In genomic region chr9:91421987-91422765, GRCh38 we compare ENCODE assay signal across 8 cellular contexts. TPM values are rescaled to one million over a fixed set of nuclear protein-coding genes. Genes with fewer than 3 reads are reported as not detected.
DNase-seq lines count a peak whose midpoint lies in the region; ATAC-seq and TF ChIP-seq lines count a peak whose summit lies in the region.

No MANE protein-coding gene starts in this region.

- H3K4me3 ChIP-seq in parathyroid adenoma (ENCODE audit: low read depth, low read length), result peak overlapping the region; percentile 88

- no peak for ATAC-seq in WTC11
- ATAC-seq in foreskin keratinocyte, result no peak
- ATAC-seq in GM18858 (IDR thresholded peaks at IDR 0.05; ENCODE audit: unreplicated experiment), result no peak
- no peak for ATAC-seq in HG02610 (IDR thresholded peaks at IDR 0.05; ENCODE audit: unreplicated experiment)

- H3K27me3 ChIP-seq in foreskin keratinocyte, result no peaks in the 10 kb centered on the region
- H3K27me3 ChIP-seq in parathyroid adenoma (ENCODE audit: control insufficient read depth, insufficient read depth, low read length), result no peaks in the 10 kb centered on the region

- peak overlapping the region; percentile 95 for H3K4me3 Mint-ChIP-seq in activated naive CD4-positive, alpha-beta T cell treated with anti-CD3 and anti-CD28 coated beads, Interleukin-2, amount 50 U/mL, for 24 hours
- H3K4me3 Mint-ChIP-seq in WTC11, result peak overlapping the region; percentile 99

- H3K9me3 ChIP-seq in parathyroid adenoma (ENCODE audit: control insufficient read depth, low read length), result no peaks in the 10 kb centered on the region

- POLR2A ChIA-PET in WTC11 (lab: Charles Lee), result no interaction called here

- H3K4me1 ChIP-seq in foreskin keratinocyte (peaks cover 17% of the 10 kb centered on the region), parathyroid adenoma (peaks cover 2% of the 10 kb centered on the region)

- H3K27ac ChIP-seq in foreskin keratinocyte, result peak overlapping the region; percentile 85
- H3K27ac ChIP-seq in parathyroid adenoma, result peak overlapping the region; percentile 72

- peak overlapping the region; percentile 96 for H3K4me2 ChIP-seq in parathyroid adenoma (ENCODE audit: low read length)

- H3K4me1 Mint-ChIP-seq in activated naive CD4-positive, alpha-beta T cell treated with anti-CD3 and anti-CD28 coated beads, Interleukin-2, amount 50 U/mL, for 24 hours, result peaks cover 50% of the 10 kb centered on the region
- peaks cover 42% of the 10 kb centered on the region for H3K4me1 Mint-ChIP-seq in WTC11

- no peak overlapping the region for H3K9ac ChIP-seq in parathyroid adenoma

- peaks cover 14% of the 10 kb centered on the region for H3K27me3 Mint-ChIP-seq in activated naive CD4-positive, alpha-beta T cell treated with anti-CD3 and anti-CD28 coated beads, Interleukin-2, amount 50 U/mL, for 24 hours
- H3K27me3 Mint-ChIP-seq in WTC11 (ENCODE audit: low read depth), result peaks cover 52% of the 10 kb centered on the region

- CTCF ChIA-PET in WTC11 (lab: Charles Lee), result interaction anchor here (0.7 kb wide), 2 partner anchors 45 to 179 kb away, joined by 3 to 4 read pairs; no protein-coding TSS in a partner anchor

- DNase-seq in activated naive CD4-positive, alpha-beta T cell treated with anti-CD3 and anti-CD28 coated beads, Interleukin-2, amount 50 U/mL, for 16 hours, result no peak
- DNase-seq in WTC11 (ENCODE audit: low spot score), result no peak
- DNase-seq in foreskin keratinocyte, result peak in 1 of 2 donors; percentile 57
- no peak for DNase-seq in NOMO-1 (lab: John Stamatoyannopoulos, UW; ENCODE audit: unreplicated experiment in 2 of 2)

- no peaks in the 10 kb centered on the region for H3K79me2 ChIP-seq in parathyroid adenoma

- peaks cover 3% of the 10 kb centered on the region for H3K36me3 Mint-ChIP-seq in activated naive CD4-positive, alpha-beta T cell treated with anti-CD3 and anti-CD28 coated beads, Interleukin-2, amount 50 U/mL, for 24 hours
- no peaks in the 10 kb centered on the region for H3K36me3 Mint-ChIP-seq in WTC11

- H3K9me3 Mint-ChIP-seq in activated naive CD4-positive, alpha-beta T cell treated with anti-CD3 and anti-CD28 coated beads, Interleukin-2, amount 50 U/mL, for 24 hours, result no peaks in the 10 kb centered on the region
- no peaks in the 10 kb centered on the region for H3K9me3 Mint-ChIP-seq in WTC11

- H3K27ac Mint-ChIP-seq in activated naive CD4-positive, alpha-beta T cell treated with anti-CD3 and anti-CD28 coated beads, Interleukin-2, amount 50 U/mL, for 24 hours, result peak overlapping the region; percentile 30
- 0 out of 2 replicates have a peak overlapping the region, but pooled peaks have one; percentile 21 for H3K27ac Mint-ChIP-seq in WTC11

- no peaks in the 10 kb centered on the region for H3K36me3 ChIP-seq in parathyroid adenoma (ENCODE audit: control insufficient read depth, insufficient read depth, low read length)

- TF ChIP-seq CTCF in WTC11 (IDR thresholded peaks at IDR 0.05), result no peak
- TF ChIP-seq CTCF in foreskin keratinocyte (conservative IDR thresholded peaks at IDR 0.05), result no peak
- TF ChIP-seq CTCF in parathyroid adenoma (IDR thresholded peaks at IDR 0.05), result no peak

- peak overlapping the region; percentile 33 for H2AFZ ChIP-seq in parathyroid adenoma

TF ChIP-seq in WTC11, 78 proteins besides CTCF, POLR2A, EP300 and RAD21 (continues in another document):
- TF ChIP-seq ZNF121 (CRISPR knock-in tag; IDR thresholded peaks at IDR 0.05), result no peak
- TF ChIP-seq MXD4 (CRISPR knock-in tag; IDR thresholded peaks at IDR 0.05; ENCODE audit: borderline replicate concordance), result no peak
- TF ChIP-seq STAT6 (CRISPR knock-in tag; conservative IDR thresholded peaks at IDR 0.05; ENCODE audit: low read depth), result no peak
- no peak for TF ChIP-seq ZNF416 (CRISPR knock-in tag; IDR thresholded peaks at IDR 0.05)
- no peak for TF ChIP-seq E2F5 (CRISPR knock-in tag; IDR thresholded peaks at IDR 0.05)
- TF ChIP-seq NFYB (CRISPR knock-in tag; conservative IDR thresholded peaks at IDR 0.05; ENCODE audit: low read depth), result no peak
- TF ChIP-seq EMX1 (CRISPR knock-in tag; IDR thresholded peaks at IDR 0.05), result no peak
- no peak for TF ChIP-seq SMAD4 (CRISPR knock-in tag; IDR thresholded peaks at IDR 0.05)
- no peak for TF ChIP-seq E2F1 (CRISPR knock-in tag; IDR thresholded peaks at IDR 0.05)
- no peak for TF ChIP-seq RELA (CRISPR knock-in tag; IDR thresholded peaks at IDR 0.05; ENCODE audit: borderline replicate concordance)
- TF ChIP-seq FOXK1 (CRISPR knock-in tag; IDR thresholded peaks at IDR 0.05), result no peak
- TF ChIP-seq RORB (CRISPR knock-in tag; IDR thresholded peaks at IDR 0.05), result no peak
- TF ChIP-seq ZBTB43 (CRISPR knock-in tag; IDR thresholded peaks at IDR 0.05), result no peak
- no peak for TF ChIP-seq ATF6 (CRISPR knock-in tag; IDR thresholded peaks at IDR 0.05)

RNA-seq across cellular contexts. Expression of gene NFIL3, which starts 1.5 kb away (rescaled TPM):
- total RNA-seq in WTC11 (2021) (11.8 to 13.5 TPM (median 13.0 TPM) in 3 replicates), foreskin keratinocyte (10.5 and 10.7 TPM in 2 replicates)
- 8.4 and 8.6 TPM in 2 replicates for polyA plus RNA-seq in foreskin keratinocyte
